8 cellular contexts compared by ENCODE assay signal in the genomic region with DNA sequence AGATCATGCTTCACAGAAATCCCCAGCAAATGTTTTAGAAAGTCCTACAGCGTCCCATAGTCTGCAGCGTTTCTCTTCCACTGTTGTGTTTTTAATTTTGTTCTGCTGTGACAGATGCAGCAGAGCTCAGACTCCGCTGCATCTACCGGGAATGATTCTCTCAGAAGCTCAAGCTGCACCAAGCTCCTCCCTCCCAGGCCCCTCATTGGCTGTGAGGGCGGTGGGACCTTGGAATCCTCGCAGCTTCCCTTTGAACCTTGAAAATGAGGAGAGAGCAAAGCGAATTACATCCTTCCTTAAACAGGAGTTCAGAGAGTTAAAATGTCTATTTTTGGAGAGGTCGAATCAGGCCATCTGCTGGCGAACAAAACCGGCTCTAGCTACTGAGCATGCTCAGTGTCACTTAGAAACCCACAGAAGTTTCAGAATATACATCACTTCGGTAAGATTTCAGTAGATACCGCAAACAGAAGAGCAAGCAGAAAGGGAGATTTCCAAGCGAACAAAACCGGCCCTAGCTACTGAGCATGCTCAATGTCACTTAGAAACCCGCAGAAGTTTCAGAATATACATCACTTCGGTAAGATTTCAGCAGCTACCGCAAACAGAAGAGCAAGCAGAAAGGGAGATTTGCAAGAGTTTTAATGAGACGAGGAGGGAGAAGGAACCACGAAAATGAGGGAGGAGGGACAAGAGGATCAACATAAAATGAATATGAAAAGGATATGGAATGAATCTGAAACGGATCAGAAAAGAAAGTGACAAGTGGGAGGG. TPM values are rescaled to one million over a fixed set of nuclear protein-coding genes. Genes with fewer than 3 reads are reported as not detected.
DNase-seq lines count a peak whose midpoint lies in the region; ATAC-seq and TF ChIP-seq lines count a peak whose summit lies in the region.

A gene (minus strand): TSS at position 144 of the 774 bp plus-strand sequence. CDS start 188 bp downstream, outside the sequence.

- WGBS in upper lobe of left lung, 2 donors: 0 to 1% methylated on average over 20 of the region's 20 CpGs

- no peaks in the 10 kb centered on the region for H3K9me3 ChIP-seq in MM.1S (replicated peaks; ENCODE audit: insufficient read depth, low read length)
- no peaks in the 10 kb centered on the region for H3K9me3 ChIP-seq in upper lobe of left lung

- peak within 1 kb of the TSS; percentile 82 for H2AFZ ChIP-seq in MM.1S (ENCODE audit: low read length)

- intact Hi-C loops in cardiac septum (cut with DNase I): loop anchor here (2.0 kb wide), 1 partner anchor 177 kb away; a partner anchor contains a TSS

- H3K4me1 ChIP-seq in MM.1S (ENCODE audit: low read length) (peaks cover 35% of the 10 kb centered on the region), upper lobe of left lung (peaks cover 2 to 19% (median 5%) of the 10 kb centered on the region in 4 donors)

- DNase-seq in GM10248 (ENCODE audit: extremely low spot score) (peak; percentile 58), HCEC 1CT (peak; percentile 85), MM.1S (peak; percentile 97), SKM-1 (lab: John Stamatoyannopoulos, UW; ENCODE audit: unreplicated experiment) (peak; percentile 65), cardiac septum (ENCODE audit: low spot score) (peak; percentile 77), pons (ENCODE audit: low spot score) (peak; percentile 93), upper lobe of left lung (peak in 1 of 2 donors; percentile 37)
- DNase-seq in activated naive CD8-positive, alpha-beta T cell treated with anti-CD3 and anti-CD28 coated beads, Interleukin-2, amount 50 U/mL, for 16 hours (ENCODE audit: low read depth, low spot score): peak; percentile 33

- POLR2A ChIA-PET in GM10248 (lab: Yijun Ruan, JAX): no interaction called here

- peak within 1 kb of the TSS; percentile 98 for H3K4me2 ChIP-seq in MM.1S (ENCODE audit: low read depth, low read length)

- H3K36me3 ChIP-seq in MM.1S (replicated peaks; ENCODE audit: insufficient read depth, low read length) (no peaks in the 10 kb centered on the region), upper lobe of left lung (no peaks in the 10 kb centered on the region)

- H3K4me3 ChIP-seq in MM.1S (ENCODE audit: low read length) (peak within 1 kb of the TSS; percentile 87), upper lobe of left lung (peak within 1 kb of the TSS; percentile 36 to 52 (median 44))

- peaks cover 43% of the 10 kb centered on the region for H3F3A ChIP-seq in MM.1S (ENCODE audit: insufficient read depth, low read length)

- CTCF ChIA-PET in GM10248 (lab: Yijun Ruan, JAX): interaction anchor here (0.6 to 2.2 kb wide), 11 partner anchors 9 to 302 kb away, joined by 3 to 9 read pairs (median 3); no protein-coding TSS in a partner anchor

- H3K27me3 ChIP-seq in MM.1S (replicated peaks; ENCODE audit: insufficient read depth, low read length): no peaks in the 10 kb centered on the region
- no peaks in the 10 kb centered on the region for H3K27me3 ChIP-seq in upper lobe of left lung

- peak; percentile 1 for TF ChIP-seq CTCF in GM10248 (IDR thresholded peaks at IDR 0.05; ENCODE audit: control extremely low read depth, extremely low read depth, low read depth, missing control alignments)
- TF ChIP-seq CTCF in MM.1S (IDR thresholded peaks at IDR 0.05; ENCODE audit: low read length): no peak; the same call in 1 of the 2 replicates
- TF ChIP-seq CTCF in upper lobe of left lung (IDR thresholded peaks at IDR 0.05): peak in 1 of 6 experiments; percentile 5

- H3K27ac ChIP-seq in MM.1S (ENCODE audit: low read length): peak within 1 kb of the TSS; percentile 99
- peak within 1 kb of the TSS; percentile 5 to 72 (median 58) for H3K27ac ChIP-seq in upper lobe of left lung

- H3K79me2 ChIP-seq in MM.1S (ENCODE audit: low read length): 0 out of 2 replicates have a peak, but pooled peaks cover 4% of the 10 kb centered on the region

- ATAC-seq in upper lobe of left lung (ENCODE audit: low FRiP score in 2 of 2): peak; percentile 68 to 93

- TF ChIP-seq POLR2A in upper lobe of left lung (IDR thresholded peaks at IDR 0.05): peak in 1 of 4 donors; percentile 46

- no peaks in the 10 kb centered on the region for H4K20me1 ChIP-seq in MM.1S (ENCODE audit: insufficient read depth, low read length)

- peak within 1 kb of the TSS; percentile 80 for H3K9ac ChIP-seq in MM.1S (ENCODE audit: low read length)

- no peak for TF ChIP-seq EP300 in upper lobe of left lung (IDR thresholded peaks at IDR 0.05)

- no peaks in the 10 kb centered on the region for H3K9me2 ChIP-seq in MM.1S (replicated peaks; ENCODE audit: insufficient read depth, low read length)

RNA-seq across cellular contexts. Expression of the gene that starts here (rescaled TPM):
- 3.0 TPM for total RNA-seq in cardiac septum
- 1 to 10 TPM in 2 of 6 donors, under 1 TPM in 3, not detected in 1; 0.20 to 2.2 (median 0.47) TPM for total RNA-seq in upper lobe of left lung
